Comparison of ENCODE assay signal across 1 cellular context in the genomic region with DNA sequence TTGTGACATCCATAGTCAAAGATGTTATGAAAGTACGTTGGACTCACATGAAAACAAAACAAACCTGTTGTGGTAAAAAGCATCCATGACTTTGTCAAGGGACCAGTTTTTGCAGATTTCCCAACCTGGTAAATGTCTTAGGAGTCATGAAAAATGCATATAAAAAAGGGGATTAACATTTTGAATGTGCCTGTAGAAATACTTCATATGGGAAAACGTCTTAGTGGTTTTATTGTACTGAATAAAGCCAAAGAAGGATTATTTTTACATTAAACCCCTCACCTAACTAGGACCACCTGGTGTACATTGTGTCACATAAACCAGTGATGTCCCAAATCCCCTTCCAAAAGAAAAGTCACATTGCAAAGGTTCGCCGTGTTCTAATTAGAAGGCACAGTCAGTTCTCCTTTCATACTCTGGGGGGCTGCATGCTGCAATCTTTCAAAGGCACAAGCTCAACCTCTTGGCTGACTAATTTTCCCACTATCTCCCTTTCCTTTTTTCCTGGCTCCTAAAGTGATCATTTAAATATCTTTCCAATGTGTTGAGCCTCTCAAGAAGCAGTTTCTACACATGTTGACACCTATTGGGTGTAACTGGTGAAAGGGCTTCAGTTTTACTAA.
TF ChIP-seq lines count a peak whose summit lies in the region.

No MANE protein-coding gene starts in this region.

TF ChIP-seq in SK-N-SH, 30 proteins besides CTCF, POLR2A, EP300 and RAD21 (continued from another document):
- TF ChIP-seq ZBTB33 (IDR thresholded peaks at IDR 0.05; ENCODE audit: borderline replicate concordance, low read depth) (no peak), NFIC (IDR thresholded peaks at IDR 0.05; ENCODE audit: borderline replicate concordance) (no peak), POLR2AphosphoS5 (IDR thresholded peaks at IDR 0.05; ENCODE audit: low read depth, low read length) (no peak), RCOR1 (IDR thresholded peaks at IDR 0.05; ENCODE audit: low read length) (no peak), RFX5 (IDR thresholded peaks at IDR 0.05; ENCODE audit: low read length) (no peak), MAX (IDR thresholded peaks at IDR 0.05; ENCODE audit: low read depth) (no peak), RXRA (IDR thresholded peaks at IDR 0.05; ENCODE audit: borderline replicate concordance, low read depth) (no peak), TEAD4 (IDR thresholded peaks at IDR 0.05; ENCODE audit: borderline replicate concordance, insufficient read depth) (no peak), TAF1 (IDR thresholded peaks at IDR 0.05; ENCODE audit: borderline replicate concordance, low read depth, low read length) (no peak), USF1 (IDR thresholded peaks at IDR 0.05; ENCODE audit: borderline replicate concordance, low read depth) (no peak)
